8 cellular contexts compared by ENCODE assay signal in the genomic region with DNA sequence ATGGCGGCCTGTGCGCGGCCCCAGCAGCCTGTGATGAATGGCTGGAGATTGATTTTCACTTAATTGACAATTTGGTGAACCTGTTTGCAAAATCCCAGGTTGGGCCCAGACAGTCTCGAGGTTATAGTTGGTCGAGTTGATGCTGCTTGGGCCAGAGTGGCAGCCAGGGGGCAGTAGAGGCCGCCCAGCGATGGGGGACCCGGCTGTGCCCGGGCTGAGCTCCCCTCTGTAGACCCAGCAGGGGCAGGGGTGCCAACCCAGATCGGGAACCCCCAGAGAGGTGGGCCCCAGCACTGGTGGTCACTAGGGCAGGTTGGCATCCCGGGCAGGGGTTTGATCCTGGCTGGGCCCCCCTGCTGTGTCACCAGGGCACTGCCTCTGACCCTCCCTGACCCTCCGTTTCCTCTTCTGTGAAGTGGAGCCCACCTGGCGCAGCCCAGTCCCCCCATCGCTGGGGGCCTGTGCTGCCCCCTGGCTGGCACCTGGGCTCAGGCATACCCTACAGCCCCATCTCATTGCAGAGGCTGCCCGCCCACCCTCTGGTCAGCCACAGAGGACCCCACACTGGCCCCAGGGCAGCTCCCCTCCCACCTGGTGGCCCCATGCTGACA. TPM values are rescaled to one million over a fixed set of nuclear protein-coding genes. Genes with fewer than 3 reads are reported as not detected.
DNase-seq lines count a peak whose midpoint lies in the region; ATAC-seq and TF ChIP-seq lines count a peak whose summit lies in the region.

No MANE protein-coding gene starts in this region.

- H3K4me1 ChIP-seq in OCI-LY1 (ENCODE audit: insufficient read depth, low read length, severe bottlenecking): no peaks in the 10 kb centered on the region

- peak; percentile 53 to 67 for ATAC-seq in left cardiac atrium
- no peak for ATAC-seq in HG03097 (IDR thresholded peaks at IDR 0.05; ENCODE audit: low FRiP score, unreplicated experiment)

- H2AFZ ChIP-seq in OCI-LY1 (ENCODE audit: low read length): no peak overlapping the region

- H3K27me3 ChIP-seq in OCI-LY1 (ENCODE audit: insufficient read depth, low read length): 0 out of 2 replicates have a peak, but pooled peaks cover 4% of the 10 kb centered on the region

- no peaks in the 10 kb centered on the region for H4K20me1 ChIP-seq in OCI-LY1 (ENCODE audit: insufficient read depth, low read length)

- no peaks in the 10 kb centered on the region for H3K36me3 ChIP-seq in OCI-LY1 (ENCODE audit: insufficient read depth, low read length)

- H3K79me2 ChIP-seq in OCI-LY1 (ENCODE audit: insufficient read depth, low read length): no peaks in the 10 kb centered on the region

- CTCF ChIA-PET in GM10248 (lab: Yijun Ruan, JAX): interaction anchor here (0.6 to 4.4 kb wide), 21 partner anchors 8 to 231 kb away, joined by 3 to 23 read pairs (median 3); no protein-coding TSS in a partner anchor

- peak; percentile 87 for DNase-seq in GM10248 (ENCODE audit: extremely low spot score)
- DNase-seq in activated T-helper 1 cell treated with anti-CD3 and anti-CD28 coated beads, Interleukin-2, amount 50 U/mL, for 16 hours (ENCODE audit: low read depth in 1 of 2, low spot score in 1 of 2): peak; percentile 9 to 28
- DNase-seq in left cardiac atrium: no peak
- peak; percentile 52 for DNase-seq in stimulated activated CD4-positive, alpha-beta T cell treated with anti-CD3 and anti-CD28 coated beads, Interleukin-1b, Interleukin-23, amount 100 ng/mL, for 48 hours
- DNase-seq in NCI-H2107 (lab: John Stamatoyannopoulos, UW): no peak
- no peak for DNase-seq in NCI-H446 (lab: John Stamatoyannopoulos, UW)

- H3K4me2 ChIP-seq in OCI-LY1 (ENCODE audit: low read length): no peak overlapping the region

- POLR2A ChIA-PET in GM10248 (lab: Yijun Ruan, JAX): no interaction called here

- no peaks in the 10 kb centered on the region for H3K9me3 ChIP-seq in OCI-LY1 (ENCODE audit: low read length)

- no peak overlapping the region for H3K27ac ChIP-seq in OCI-LY1 (ENCODE audit: low read depth, low read length, poor library complexity, severe bottlenecking)

- TF ChIP-seq CTCF in GM10248 (IDR thresholded peaks at IDR 0.05; ENCODE audit: control extremely low read depth, extremely low read depth, low read depth, missing control alignments): peak; percentile 76
- peak; percentile 86 for TF ChIP-seq CTCF in OCI-LY1 (IDR thresholded peaks at IDR 0.05; ENCODE audit: low read length)

- intact Hi-C loops in left cardiac atrium (cut with DNase I): loop anchor here in 1 of 2 donors (2.0 kb wide), 1 partner anchor 112 kb away; no protein-coding TSS in a partner anchor

- no peaks in the 10 kb centered on the region for H3K9me2 ChIP-seq in OCI-LY1 (ENCODE audit: low read depth, low read length)

- H3K9ac ChIP-seq in OCI-LY1 (ENCODE audit: low read length): no peak overlapping the region

- no peak overlapping the region for H3K4me3 ChIP-seq in OCI-LY1 (ENCODE audit: low read depth, low read length, poor library complexity, severe bottlenecking)

- no peaks in the 10 kb centered on the region for H3F3A ChIP-seq in OCI-LY1 (ENCODE audit: insufficient read depth, low read length)

RNA-seq across cellular contexts. Expression of gene LHX3, which starts 34.5 kb away (rescaled TPM):
- total RNA-seq in left cardiac atrium: not detected

RNA-seq across cellular contexts. Expression of gene TMEM250, which starts 51.7 kb away (rescaled TPM):
- 10 to 100 TPM; 21.6 to 23.4 TPM for total RNA-seq in left cardiac atrium

Comparison
In these comparisons a context has a peak if more than half of its experiments do, and no peak if none do; other contexts are left out.
1. DNase-seq: peak in GM10248 (single experiment), activated T-helper 1 cell treated with anti-CD3 and anti-CD28 coated beads, Interleukin-2, amount 50 U/mL, for 16 hours (2 of 2) and stimulated activated CD4-positive, alpha-beta T cell treated with anti-CD3 and anti-CD28 coated beads, Interleukin-1b, Interleukin-23, amount 100 ng/mL, for 48 hours (single experiment); none in left cardiac atrium (single experiment), NCI-H2107 (single experiment) and NCI-H446 (0 of 2).